Comparison of ENCODE assay signal across 2 cellular contexts in the genomic region with DNA sequence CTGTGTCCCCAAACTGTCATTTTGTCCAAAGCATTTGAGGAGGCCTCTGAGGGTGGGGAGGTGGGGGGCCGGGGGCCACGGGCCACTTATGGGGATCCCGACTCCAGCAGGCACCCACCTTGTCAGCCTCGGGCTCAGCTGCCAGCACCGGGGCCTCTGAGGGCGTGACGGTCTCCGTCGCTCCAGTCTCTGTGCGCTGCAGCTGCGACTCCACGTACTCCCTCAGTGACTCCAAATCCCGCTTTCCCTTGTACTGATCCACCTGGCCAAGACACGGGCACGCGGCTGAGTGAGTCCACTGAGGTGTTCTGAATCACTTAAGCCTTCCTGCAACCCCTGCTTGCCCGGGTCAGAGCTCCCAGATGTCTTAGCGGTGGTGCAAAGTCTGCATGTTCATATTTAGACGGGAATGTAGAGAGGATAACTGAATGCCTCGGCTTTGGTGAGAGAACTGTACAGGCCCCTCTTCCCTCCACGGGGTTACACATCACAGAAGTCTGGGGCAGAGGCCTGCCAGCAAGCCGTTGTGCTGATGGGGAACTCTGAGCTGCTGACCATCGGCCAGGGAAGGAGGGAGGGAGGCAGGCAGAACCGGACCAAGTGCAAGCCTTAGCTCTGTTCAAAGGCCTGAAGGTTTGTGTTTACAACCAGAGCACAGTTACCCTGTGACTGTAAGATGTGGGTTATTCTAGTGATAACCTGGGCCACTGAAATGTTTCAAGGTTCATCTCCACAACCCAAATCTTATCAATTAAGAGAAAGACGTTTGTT.
A peak's percentile ranks its signal among the peaks of the same experiment; 100 is the strongest.
TF ChIP-seq lines count a peak whose summit lies in the region.

No MANE protein-coding gene starts in this region.

TF ChIP-seq in HepG2, 621 proteins besides CTCF, POLR2A, EP300 and RAD21:
- TF ChIP-seq DNMT1 (CRISPR knock-in tag; IDR thresholded peaks at IDR 0.05), result no peak
- 0 out of 2 replicates have a peak, but pooled peaks have one; percentile 22 for TF ChIP-seq RBFOX2 (IDR thresholded peaks at IDR 0.05; ENCODE audit: low read depth, low read length)
- TF ChIP-seq ZNF639 (CRISPR knock-in tag; conservative IDR thresholded peaks at IDR 0.05), result no peak
- peak; percentile 75 for TF ChIP-seq RBM22 (optimal IDR thresholded peaks at IDR 0.05; ENCODE audit: low read length)
- TF ChIP-seq POLR2AphosphoS5 (IDR thresholded peaks at IDR 0.05; ENCODE audit: low read depth, low read length), result 0 out of 2 replicates have a peak, but pooled peaks have one; percentile 19
- TF ChIP-seq ZNF44 (CRISPR knock-in tag; IDR thresholded peaks at IDR 0.05), result no peak
TF ChIP-seq in HepG2: peak in this region for 3.

TF ChIP-seq in K562, 482 proteins besides CTCF, POLR2A, EP300 and RAD21:
- TF ChIP-seq, protein P1, sequence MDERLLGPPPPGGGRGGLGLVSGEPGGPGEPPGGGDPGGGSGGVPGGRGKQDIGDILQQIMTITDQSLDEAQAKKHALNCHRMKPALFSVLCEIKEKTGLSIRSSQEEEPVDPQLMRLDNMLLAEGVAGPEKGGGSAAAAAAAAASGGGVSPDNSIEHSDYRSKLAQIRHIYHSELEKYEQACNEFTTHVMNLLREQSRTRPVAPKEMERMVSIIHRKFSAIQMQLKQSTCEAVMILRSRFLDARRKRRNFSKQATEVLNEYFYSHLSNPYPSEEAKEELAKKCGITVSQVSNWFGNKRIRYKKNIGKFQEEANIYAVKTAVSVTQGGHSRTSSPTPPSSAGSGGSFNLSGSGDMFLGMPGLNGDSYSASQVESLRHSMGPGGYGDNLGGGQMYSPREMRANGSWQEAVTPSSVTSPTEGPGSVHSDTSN (CRISPR knock-in tag; IDR thresholded peaks at IDR 0.05; ENCODE audit: low read depth), result no peak
- TF ChIP-seq, protein P1 (tag; conservative IDR thresholded peaks at IDR 0.05; ENCODE audit: low read depth), result no peak
- TF ChIP-seq POLR2G (IDR thresholded peaks at IDR 0.05; ENCODE audit: low read depth, low read length), result peak; percentile 31; the same call in 1 of the 2 replicates
- TF ChIP-seq, protein P2, sequence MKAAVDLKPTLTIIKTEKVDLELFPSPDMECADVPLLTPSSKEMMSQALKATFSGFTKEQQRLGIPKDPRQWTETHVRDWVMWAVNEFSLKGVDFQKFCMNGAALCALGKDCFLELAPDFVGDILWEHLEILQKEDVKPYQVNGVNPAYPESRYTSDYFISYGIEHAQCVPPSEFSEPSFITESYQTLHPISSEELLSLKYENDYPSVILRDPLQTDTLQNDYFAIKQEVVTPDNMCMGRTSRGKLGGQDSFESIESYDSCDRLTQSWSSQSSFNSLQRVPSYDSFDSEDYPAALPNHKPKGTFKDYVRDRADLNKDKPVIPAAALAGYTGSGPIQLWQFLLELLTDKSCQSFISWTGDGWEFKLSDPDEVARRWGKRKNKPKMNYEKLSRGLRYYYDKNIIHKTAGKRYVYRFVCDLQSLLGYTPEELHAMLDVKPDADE (conservative IDR thresholded peaks at IDR 0.05; ENCODE audit: control insufficient read depth, low read depth, low read length), result no peak
- TF ChIP-seq PKNOX1 (IDR thresholded peaks at IDR 0.05), result no peak
- no peak for TF ChIP-seq HNRNPLL (IDR thresholded peaks at IDR 0.05; ENCODE audit: low read depth, low read length, poor library complexity, severe bottlenecking)
- TF ChIP-seq SNIP1 (IDR thresholded peaks at IDR 0.05; ENCODE audit: low read depth), result no peak
- no peak for TF ChIP-seq HIVEP1 (CRISPR knock-in tag; IDR thresholded peaks at IDR 0.05)
